Comparison of ENCODE assay signal across 22 cellular contexts in the genomic region with DNA sequence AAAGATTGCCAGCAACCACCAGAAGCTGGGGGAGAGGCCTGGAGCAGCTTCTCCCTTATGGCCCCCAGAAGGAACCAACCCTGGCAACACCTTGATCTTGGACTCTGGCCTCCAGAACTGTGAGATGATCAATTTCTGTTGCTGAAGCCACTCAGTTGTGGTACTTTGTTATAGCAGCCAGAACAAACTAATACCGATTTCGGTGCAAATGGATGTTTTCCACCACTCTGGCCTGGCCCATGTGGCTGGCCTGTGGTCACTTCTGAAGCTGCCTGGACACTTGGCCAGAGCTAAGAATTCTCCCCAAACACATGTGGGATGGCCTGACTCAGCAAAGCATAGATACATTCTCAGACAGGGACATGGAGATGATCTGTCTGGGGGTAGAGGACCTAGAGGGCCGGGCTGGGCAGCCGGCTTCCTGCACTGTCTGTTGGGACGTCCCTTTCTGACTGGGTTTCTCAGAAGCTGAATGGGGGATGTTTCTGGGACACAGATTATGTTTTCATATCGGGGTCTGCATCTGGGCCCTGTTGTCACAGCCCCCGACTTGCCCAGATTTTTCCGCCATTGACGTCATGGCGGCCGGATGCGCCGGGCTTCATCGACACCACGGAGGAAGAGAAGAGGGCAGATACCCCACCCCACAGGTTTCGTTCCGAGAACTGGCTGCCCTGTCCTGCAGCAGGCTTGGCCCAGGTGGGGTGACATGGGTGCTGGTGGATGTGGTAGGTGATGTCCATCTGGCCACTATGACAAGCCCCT. TPM values are rescaled to one million over a fixed set of nuclear protein-coding genes. Genes with fewer than 3 reads are reported as not detected.
"Had no signal": no experiment of that assay in that cellular context is flagged by ENCODE, and none has a peak within 500 bp of the region (broad histone marks: within the 10 kb centered on the region; RNA-seq: fewer than 3 reads in every experiment).

No MANE protein-coding gene starts in this region.

- FAIRE-seq: keratinocyte had no signal

- H3K9me3 Mint-ChIP-seq: activated B cell treated with CpG ODN at 0.5 μM for 24 hours; naive thymus-derived CD8-positive, alpha-beta T cell; stimulated activated naive B cell treated with anti-CD40 and anti-IgM and Interleukin-4, amounts not matched to agents 10 μg/mL and 1 μg/mL and 100 μg/mL, for 72 hours had no signal

- H3K4me3 ChIP-seq: body of pancreas, coronary artery, esophagus muscularis mucosa, hepatocyte, left lung, mucosa of descending colon, tibial nerve, uterus had no signal

- H3K79me2 ChIP-seq: hepatocyte, parathyroid adenoma had no signal

- DNase-seq: activated B cell treated with CpG ODN at 0.5 μM for 24 hours; activated naive CD4-positive, alpha-beta T cell treated with anti-CD3 and anti-CD28 coated beads, Interleukin-2, amount 50 U/mL, for 16 hours; amniotic stem cell; body of pancreas; caudate nucleus; left lung; mammary epithelial cell; mucosa of descending colon; naive thymus-derived CD8-positive, alpha-beta T cell; Right ventricle myocardium superior; SK-N-SH; stimulated activated naive B cell treated with anti-CD40 and anti-IgM and Interleukin-4, amounts not matched to agents 10 μg/mL and 1 μg/mL and 100 μg/mL, for 72 hours; substantia nigra; uterus had no signal

- ATAC-seq: body of pancreas; left lung; mucosa of descending colon; naive thymus-derived CD8-positive, alpha-beta T cell; stimulated activated naive B cell treated with anti-CD40 and anti-IgM and Interleukin-4, amounts not matched to agents 10 μg/mL and 1 μg/mL and 100 μg/mL, for 72 hours had no signal

- H3K27me3 ChIP-seq: body of pancreas, esophagus muscularis mucosa, hepatocyte, left lung, tibial nerve, uterus had no signal

- H3K27ac Mint-ChIP-seq: activated B cell treated with CpG ODN at 0.5 μM for 24 hours; stimulated activated naive B cell treated with anti-CD40 and anti-IgM and Interleukin-4, amounts not matched to agents 10 μg/mL and 1 μg/mL and 100 μg/mL, for 72 hours had no signal

- H3K27ac ChIP-seq: body of pancreas, coronary artery, esophagus muscularis mucosa, hepatocyte, left lung, parathyroid adenoma, tibial nerve, uterus had no signal

- H3K4me3 Mint-ChIP-seq: activated B cell treated with CpG ODN at 0.5 μM for 24 hours; stimulated activated naive B cell treated with anti-CD40 and anti-IgM and Interleukin-4, amounts not matched to agents 10 μg/mL and 1 μg/mL and 100 μg/mL, for 72 hours had no signal

- H3K9ac ChIP-seq: parathyroid adenoma, SK-N-SH had no signal

- H3K4me2 ChIP-seq: hepatocyte, SK-N-SH had no signal

- H3K9me3 ChIP-seq: body of pancreas, esophagus muscularis mucosa, left lung, mucosa of descending colon, SK-N-SH, tibial nerve, uterus had no signal

- H3K36me3 Mint-ChIP-seq: naive thymus-derived CD8-positive, alpha-beta T cell had no signal

- H2AFZ ChIP-seq: hepatocyte, parathyroid adenoma had no signal

- H3K36me3 ChIP-seq: esophagus muscularis mucosa, left lung, tibial nerve, uterus had no signal

- H3K27me3 Mint-ChIP-seq: activated B cell treated with CpG ODN at 0.5 μM for 24 hours; naive thymus-derived CD8-positive, alpha-beta T cell had no signal

- H3K4me1 ChIP-seq: body of pancreas, esophagus muscularis mucosa, left lung, parathyroid adenoma, tibial nerve, uterus had no signal

RNA-seq across cellular contexts. Expression of gene FOXP3, which starts 4.1 kb away (rescaled TPM):
- total RNA-seq: body of pancreas, esophagus muscularis mucosa, glomerular endothelial cell, Right ventricle myocardium superior, uterus had no signal
- polyA plus RNA-seq: hepatocyte had no signal

RNA-seq across cellular contexts. Expression of gene CACNA1F, which starts 27.3 kb away (rescaled TPM):
- polyA plus RNA-seq: keratinocyte, mammary epithelial cell, SK-N-SH had no signal

RNA-seq across cellular contexts. Expression of gene GAGE10, which starts 43.0 kb away (rescaled TPM):
- total RNA-seq: activated B cell treated with CpG ODN at 0.5 μM for 24 hours; body of pancreas; glomerular endothelial cell; hepatocyte; left lung; mammary epithelial cell; mucosa of descending colon; Right ventricle myocardium superior; T-helper 1 cell treated with Interleukin-12 subunit alpha and Interleukin-12 subunit beta and Interleukin-4 antibody, amounts not matched to agents 30 ng/mL and 1 ng/mL, for 36 hours; tibial nerve; uterus had no signal
- polyA plus RNA-seq: hepatocyte; keratinocyte; mammary epithelial cell; naive thymus-derived CD8-positive, alpha-beta T cell; SK-N-SH had no signal
